Comparison of ENCODE assay signal across 17 cellular contexts in genomic region chr6:4270001-4270400, GRCh38.
DNase-seq lines count a peak whose midpoint lies in the region.
"Had no signal": no experiment of that assay in that cellular context is flagged by ENCODE, and none has a peak within 500 bp of the region (broad histone marks: within the 10 kb centered on the region; RNA-seq: fewer than 3 reads in every experiment).

No MANE protein-coding gene starts in this region.

- H3K4me1 ChIP-seq in SJCRH30, result 0 out of 2 replicates have a peak, but pooled peaks cover 2% of the 10 kb centered on the region
- H3K4me1 ChIP-seq: BLaER1 had no signal

- H3K4me1 Mint-ChIP-seq in activated T-cell treated with anti-CD3 and anti-CD28 coated beads, Interleukin-2, amount 50 U/mL, for 24 hours (ENCODE audit: low read depth), result no peaks in the 10 kb centered on the region
- H3K4me1 Mint-ChIP-seq: CD14-positive monocyte; CD4-positive, alpha-beta memory T cell had no signal

- H3K27ac Mint-ChIP-seq in activated T-cell treated with anti-CD3 and anti-CD28 coated beads, Interleukin-2, amount 50 U/mL, for 24 hours, result no peak overlapping the region
- H3K27ac Mint-ChIP-seq: CD14-positive monocyte; CD4-positive, alpha-beta memory T cell had no signal

- H3K9me3 Mint-ChIP-seq in activated T-cell treated with anti-CD3 and anti-CD28 coated beads, Interleukin-2, amount 50 U/mL, for 24 hours, result no peaks in the 10 kb centered on the region
- H3K9me3 Mint-ChIP-seq: CD4-positive, alpha-beta memory T cell had no signal

- DNase-seq in DMS 273 (lab: John Stamatoyannopoulos, UW; ENCODE audit: unreplicated experiment) (peak; percentile 82), NCI-H1694 treated with DMSO at 0.1 percent for 48 hours (lab: John Stamatoyannopoulos, UW) (peak; percentile 82), SJCRH30 (peak; percentile 17 to 38), myocyte (ENCODE audit: low read depth) (peak; percentile 68), activated gamma-delta T cell treated with Interleukin-2 at 50 U/mL for 16 hours (no peak), NCI-H2107 (lab: John Stamatoyannopoulos, UW) (no peak)
- no peak for DNase-seq in activated T-cell treated with anti-CD3 and anti-CD28 coated beads, Interleukin-2, amount 50 U/mL, for 24 hours
- DNase-seq: 8988T; CD4-positive, alpha-beta memory T cell; DMS53; DND-41; GM23248; HCEC 1CT had no signal

- H3K27ac ChIP-seq in SJCRH30, result no peak overlapping the region
- H3K27ac ChIP-seq: BLaER1, GM23248, HL-60 had no signal

- H3K36me3 ChIP-seq in SJCRH30, result no peaks in the 10 kb centered on the region
- H3K36me3 ChIP-seq: BLaER1 had no signal

- H3K36me3 Mint-ChIP-seq in activated T-cell treated with anti-CD3 and anti-CD28 coated beads, Interleukin-2, amount 50 U/mL, for 24 hours (ENCODE audit: low read depth), result no peaks in the 10 kb centered on the region
- H3K36me3 Mint-ChIP-seq: CD14-positive monocyte; CD4-positive, alpha-beta memory T cell had no signal

- no peak overlapping the region for H3K4me3 Mint-ChIP-seq in activated T-cell treated with anti-CD3 and anti-CD28 coated beads, Interleukin-2, amount 50 U/mL, for 24 hours
- H3K4me3 Mint-ChIP-seq: CD14-positive monocyte; CD4-positive, alpha-beta memory T cell had no signal

- no peaks in the 10 kb centered on the region for H3K27me3 ChIP-seq in SJCRH30
- H3K27me3 ChIP-seq: BLaER1 had no signal

- H3K27me3 Mint-ChIP-seq in activated T-cell treated with anti-CD3 and anti-CD28 coated beads, Interleukin-2, amount 50 U/mL, for 24 hours, result peaks cover 7% of the 10 kb centered on the region

- no peak overlapping the region for H3K4me3 ChIP-seq in SJCRH30
- H3K4me3 ChIP-seq: BLaER1, GM12878, GM23248 had no signal

- no peaks in the 10 kb centered on the region for H3K9me3 ChIP-seq in SJCRH30 (replicated peaks)
- H3K9me3 ChIP-seq: BLaER1 had no signal

Comparison
In these comparisons a context has a peak if more than half of its experiments do, and no peak if none do; other contexts are left out.
1. DNase-seq: peak in DMS 273 (single experiment), NCI-H1694 treated with DMSO at 0.1 percent for 48 hours (single experiment), SJCRH30 (2 of 2) and myocyte (single experiment); none in activated gamma-delta T cell treated with Interleukin-2 at 50 U/mL for 16 hours (single experiment), activated T-cell treated with anti-CD3 and anti-CD28 coated beads, Interleukin-2, amount 50 U/mL, for 24 hours (single experiment) and NCI-H2107 (single experiment).